22 cellular contexts compared by ENCODE assay signal in genomic region chr15:90840954-90841353, GRCh38. TPM values are rescaled to one million over a fixed set of nuclear protein-coding genes. Genes with fewer than 3 reads are reported as not detected.
DNase-seq lines count a peak whose midpoint lies in the region; ATAC-seq, FAIRE-seq and TF ChIP-seq lines count a peak whose summit lies in the region.
"Had no signal": no experiment of that assay in that cellular context is flagged by ENCODE, and none has a peak within 500 bp of the region (broad histone marks: within the 10 kb centered on the region; RNA-seq: fewer than 3 reads in every experiment).

No MANE protein-coding gene starts in this region.

- no peak for DNase-seq in activated CD4-positive, alpha-beta T cell treated with anti-CD3 and anti-CD28 coated beads, Interleukin-2, amount 10 ng/mL, durations not matched to agents 24 days and 14 days
- DNase-seq in activated CD4-positive, alpha-beta T cell treated with anti-CD3 and anti-CD28 coated beads, Interleukin-2, amount 50 U/mL, for 4 hours = no peak
- DNase-seq in Karpas-422 (no peak), astrocyte (ENCODE audit: low read depth) (peak; percentile 22), neural progenitor cell (ENCODE audit: low spot score) (no peak), MCF 10A (ENCODE audit: unreplicated experiment) (no peak)
- DNase-seq: activated CD4-positive, alpha-beta memory T cell treated with anti-CD3 and anti-CD28 coated beads, Interleukin-2, amount 10 ng/mL, durations not matched to agents 7 days and 5 days; activated naive CD8-positive, alpha-beta T cell treated with anti-CD3 and anti-CD28 coated beads, Interleukin-2, amount 10 ng/mL, durations not matched to agents 7 days and 5 days; activated T-cell treated with anti-CD3 and anti-CD28 coated beads, Interleukin-2, amount 50 U/mL, for 1 hour; brain microvascular endothelial cell; effector memory CD8-positive, alpha-beta T cell; GDM1; MV-4-11; naive thymus-derived CD8-positive, alpha-beta T cell; NCI-H2029 treated with DMSO at 0.1 percent for 48 hours; RPMI8226; sigmoid colon had no signal

- no peaks in the 10 kb centered on the region for H3K9me3 ChIP-seq in Karpas-422 (ENCODE audit: low read length)
- no peaks in the 10 kb centered on the region for H3K9me3 ChIP-seq in astrocyte (ENCODE audit: insufficient read depth, low read depth, low read length)
- H3K9me3 ChIP-seq in neural progenitor cell (ENCODE audit: low read depth) = no peaks in the 10 kb centered on the region
- H3K9me3 ChIP-seq: sigmoid colon had no signal

- FAIRE-seq in astrocyte (lab: Jason Lieb, UNC) = no peak
- FAIRE-seq: TTC549 had no signal

- peaks cover 69% of the 10 kb centered on the region for H3K4me1 Mint-ChIP-seq in activated CD4-positive, alpha-beta T cell treated with anti-CD3 and anti-CD28 coated beads, Interleukin-2, amount 10 ng/mL, durations not matched to agents 24 days and 14 days
- H3K4me1 Mint-ChIP-seq in astrocyte (ENCODE audit: low read depth, unreplicated experiment) (peaks cover 15% of the 10 kb centered on the region), neural progenitor cell (peaks cover 39% of the 10 kb centered on the region), MCF 10A (ENCODE audit: insufficient read depth, unreplicated experiment) (no peaks in the 10 kb centered on the region)

- H3K4me2 ChIP-seq in Karpas-422 (ENCODE audit: low read depth, low read length, poor library complexity, severe bottlenecking) (peak overlapping the region; percentile 65), astrocyte (ENCODE audit: low read length) (no peak overlapping the region), neural progenitor cell (no peak overlapping the region)

- no peak for ATAC-seq in HG03175 (IDR thresholded peaks at IDR 0.05; ENCODE audit: unreplicated experiment)
- no peak for ATAC-seq in GM21723 (IDR thresholded peaks at IDR 0.05; ENCODE audit: unreplicated experiment)
- ATAC-seq: effector memory CD8-positive, alpha-beta T cell; naive thymus-derived CD8-positive, alpha-beta T cell; stimulated activated effector memory CD8-positive, alpha-beta T cell treated with anti-CD3 and anti-CD28 coated beads, Interleukin-12 subunit alpha, Interleukin-12 subunit beta, amount 100 ng/mL, for 72 hours had no signal

- TF ChIP-seq CTCF in astrocyte (IDR thresholded peaks at IDR 0.05; ENCODE audit: insufficient read depth, low read depth, low read length) (no peak), neural progenitor cell (IDR thresholded peaks at IDR 0.05) (no peak), MCF 10A (IDR thresholded peaks at IDR 0.05; ENCODE audit: unreplicated experiment) (no peak)

- intact Hi-C loops in activated CD4-positive, alpha-beta T cell treated with anti-CD3 and anti-CD28 coated beads, Interleukin-2, amount 10 ng/mL, durations not matched to agents 24 days and 14 days (cut with micrococcal nuclease) = no loop called here
- intact Hi-C loops in MCF 10A (cut with micrococcal nuclease) = no loop called here

- POLR2A ChIA-PET in MCF 10A (lab: Yijun Ruan, JAX) = interaction anchor here (1.0 kb wide), 1 partner anchor 33 kb away, joined by 3 read pairs; no protein-coding TSS in a partner anchor

- H3K4me1 ChIP-seq in Karpas-422 (ENCODE audit: low read length) (peaks cover 46% of the 10 kb centered on the region), astrocyte (ENCODE audit: insufficient read depth, low read length) (peaks cover 18% of the 10 kb centered on the region), neural progenitor cell (peaks cover 24% of the 10 kb centered on the region)
- H3K4me1 ChIP-seq: parathyroid adenoma had no signal

- H3K79me2 ChIP-seq in Karpas-422 (ENCODE audit: low read length) (peaks cover 26% of the 10 kb centered on the region), astrocyte (ENCODE audit: insufficient read depth, low read length) (no peaks in the 10 kb centered on the region), neural progenitor cell (ENCODE audit: low read depth) (no peaks in the 10 kb centered on the region)
- H3K79me2 ChIP-seq: parathyroid adenoma had no signal

- H3K27me3 ChIP-seq in Karpas-422 (ENCODE audit: low read length) (no peaks in the 10 kb centered on the region), astrocyte (ENCODE audit: insufficient read depth, low read length) (no peaks in the 10 kb centered on the region), neural progenitor cell (no peaks in the 10 kb centered on the region)
- H3K27me3 ChIP-seq: brain microvascular endothelial cell, sigmoid colon had no signal

- CTCF ChIA-PET in MCF 10A (lab: Yijun Ruan, JAX) = interaction anchor here (0.6 kb wide), 1 partner anchor 14 kb away, joined by 3 read pairs; no protein-coding TSS in a partner anchor

- H3K9ac ChIP-seq in Karpas-422 (ENCODE audit: low read length) = peak overlapping the region; percentile 83
- no peak overlapping the region for H3K9ac ChIP-seq in astrocyte (ENCODE audit: low read length)
- H3K9ac ChIP-seq in neural progenitor cell = no peak overlapping the region
- H3K9ac ChIP-seq: parathyroid adenoma had no signal

- H3K27ac ChIP-seq in Karpas-422 (ENCODE audit: low read length) = peak overlapping the region; percentile 81
- no peak overlapping the region for H3K27ac ChIP-seq in astrocyte (ENCODE audit: low read depth, low read length)
- H3K27ac ChIP-seq in neural progenitor cell = peak overlapping the region; percentile 55
- H3K27ac ChIP-seq: brain microvascular endothelial cell, parathyroid adenoma, sigmoid colon had no signal

- no peaks in the 10 kb centered on the region for H4K20me1 ChIP-seq in Karpas-422 (ENCODE audit: insufficient read depth, low read depth, low read length)
- H4K20me1 ChIP-seq in astrocyte (ENCODE audit: insufficient read depth, low read length) = no peaks in the 10 kb centered on the region
- no peaks in the 10 kb centered on the region for H4K20me1 ChIP-seq in neural progenitor cell (ENCODE audit: low read depth)

- no peaks in the 10 kb centered on the region for H3K9me3 Mint-ChIP-seq in activated CD4-positive, alpha-beta T cell treated with anti-CD3 and anti-CD28 coated beads, Interleukin-2, amount 10 ng/mL, durations not matched to agents 24 days and 14 days
- no peaks in the 10 kb centered on the region for H3K9me3 Mint-ChIP-seq in astrocyte (ENCODE audit: unreplicated experiment)
- H3K9me3 Mint-ChIP-seq in neural progenitor cell = no peaks in the 10 kb centered on the region
- H3K9me3 Mint-ChIP-seq in MCF 10A (ENCODE audit: unreplicated experiment) = no peaks in the 10 kb centered on the region
- H3K9me3 Mint-ChIP-seq: activated CD4-positive, alpha-beta memory T cell treated with anti-CD3 and anti-CD28 coated beads, Interleukin-2, amount 10 ng/mL, durations not matched to agents 7 days and 5 days; activated naive CD8-positive, alpha-beta T cell treated with anti-CD3 and anti-CD28 coated beads, Interleukin-2, amount 10 ng/mL, durations not matched to agents 7 days and 5 days; effector memory CD8-positive, alpha-beta T cell; naive thymus-derived CD8-positive, alpha-beta T cell; stimulated activated effector memory CD8-positive, alpha-beta T cell treated with anti-CD3 and anti-CD28 coated beads, Interleukin-12 subunit alpha, Interleukin-12 subunit beta, amount 100 ng/mL, for 72 hours had no signal

- H3K4me3 ChIP-seq in Karpas-422 (ENCODE audit: low read length) (peak overlapping the region; percentile 69), astrocyte (ENCODE audit: insufficient read depth, low read depth, low read length) (no peak overlapping the region), neural progenitor cell (no peak overlapping the region)
- H3K4me3 ChIP-seq: sigmoid colon had no signal

- BruUV-seq in MCF 10A (replicated peaks; lab: Mats Ljungman, UMichigan) = no TSS peak

- no peaks in the 10 kb centered on the region for H3K9me2 ChIP-seq in Karpas-422 (replicated peaks; ENCODE audit: insufficient read depth, low read length)

- H2AFZ ChIP-seq in Karpas-422 (ENCODE audit: low read length) = no peak overlapping the region
- no peak overlapping the region for H2AFZ ChIP-seq in astrocyte (ENCODE audit: low read depth, low read length)
- H2AFZ ChIP-seq in neural progenitor cell (replicated peaks) = peak overlapping the region; percentile 64
- H2AFZ ChIP-seq: parathyroid adenoma had no signal

- H3K27ac Mint-ChIP-seq in activated CD4-positive, alpha-beta T cell treated with anti-CD3 and anti-CD28 coated beads, Interleukin-2, amount 10 ng/mL, durations not matched to agents 24 days and 14 days = peak overlapping the region; percentile 37
- H3K27ac Mint-ChIP-seq in astrocyte (ENCODE audit: unreplicated experiment) = no peak overlapping the region
- peak overlapping the region; percentile 72 for H3K27ac Mint-ChIP-seq in neural progenitor cell
- H3K27ac Mint-ChIP-seq in MCF 10A (ENCODE audit: low read depth, unreplicated experiment) = no peak overlapping the region
- H3K27ac Mint-ChIP-seq: effector memory CD8-positive, alpha-beta T cell; stimulated activated effector memory CD8-positive, alpha-beta T cell treated with anti-CD3 and anti-CD28 coated beads, Interleukin-12 subunit alpha, Interleukin-12 subunit beta, amount 100 ng/mL, for 72 hours had no signal

- H3K36me3 Mint-ChIP-seq in activated CD4-positive, alpha-beta T cell treated with anti-CD3 and anti-CD28 coated beads, Interleukin-2, amount 10 ng/mL, durations not matched to agents 24 days and 14 days (ENCODE audit: low read depth) = peaks cover 27% of the 10 kb centered on the region
- no peaks in the 10 kb centered on the region for H3K36me3 Mint-ChIP-seq in astrocyte (ENCODE audit: low read depth, unreplicated experiment)
- H3K36me3 Mint-ChIP-seq in neural progenitor cell = no peaks in the 10 kb centered on the region
- no peaks in the 10 kb centered on the region for H3K36me3 Mint-ChIP-seq in MCF 10A (ENCODE audit: insufficient read depth, unreplicated experiment)
- H3K36me3 Mint-ChIP-seq: activated naive CD8-positive, alpha-beta T cell treated with anti-CD3 and anti-CD28 coated beads, Interleukin-2, amount 10 ng/mL, durations not matched to agents 7 days and 5 days; naive thymus-derived CD8-positive, alpha-beta T cell had no signal

- no peaks in the 10 kb centered on the region for H3K27me3 Mint-ChIP-seq in activated CD4-positive, alpha-beta T cell treated with anti-CD3 and anti-CD28 coated beads, Interleukin-2, amount 10 ng/mL, durations not matched to agents 24 days and 14 days
- H3K27me3 Mint-ChIP-seq in astrocyte (ENCODE audit: low read depth, unreplicated experiment) = peaks cover 5% of the 10 kb centered on the region
- H3K27me3 Mint-ChIP-seq in neural progenitor cell (ENCODE audit: insufficient read depth, low read depth) = peaks cover 5% of the 10 kb centered on the region
- no peaks in the 10 kb centered on the region for H3K27me3 Mint-ChIP-seq in MCF 10A (ENCODE audit: insufficient read depth, unreplicated experiment)
- H3K27me3 Mint-ChIP-seq: activated CD4-positive, alpha-beta memory T cell treated with anti-CD3 and anti-CD28 coated beads, Interleukin-2, amount 10 ng/mL, durations not matched to agents 7 days and 5 days; activated naive CD8-positive, alpha-beta T cell treated with anti-CD3 and anti-CD28 coated beads, Interleukin-2, amount 10 ng/mL, durations not matched to agents 7 days and 5 days; effector memory CD8-positive, alpha-beta T cell; naive thymus-derived CD8-positive, alpha-beta T cell had no signal

- peak overlapping the region; percentile 76 for H3K4me3 Mint-ChIP-seq in activated CD4-positive, alpha-beta T cell treated with anti-CD3 and anti-CD28 coated beads, Interleukin-2, amount 10 ng/mL, durations not matched to agents 24 days and 14 days
- H3K4me3 Mint-ChIP-seq in astrocyte (ENCODE audit: unreplicated experiment) (no peak overlapping the region), neural progenitor cell (no peak overlapping the region), MCF 10A (ENCODE audit: unreplicated experiment) (no peak overlapping the region)
- H3K4me3 Mint-ChIP-seq: effector memory CD8-positive, alpha-beta T cell had no signal

- peaks cover 30% of the 10 kb centered on the region for H3F3A ChIP-seq in neural progenitor cell (ENCODE audit: low read depth)

- H3K36me3 ChIP-seq in Karpas-422 (ENCODE audit: insufficient read depth, low read length) = peaks cover 19% of the 10 kb centered on the region
- no peaks in the 10 kb centered on the region for H3K36me3 ChIP-seq in astrocyte (ENCODE audit: insufficient read depth, low read length)
- H3K36me3 ChIP-seq in neural progenitor cell = no peaks in the 10 kb centered on the region
- H3K36me3 ChIP-seq: brain microvascular endothelial cell, sigmoid colon had no signal

RNA-seq across cellular contexts. Expression of gene FURIN, which starts 27.4 kb away (rescaled TPM):
- total RNA-seq in activated CD4-positive, alpha-beta T cell treated with anti-CD3 and anti-CD28 coated beads, Interleukin-2, amount 10 ng/mL, durations not matched to agents 24 days and 14 days = 432 TPM in 2 replicates
- 30.4 and 30.9 TPM in 2 replicates for total RNA-seq in Karpas-422 (2014; rRNA removed; shearing (Covaris generic); ENCODE audit: low replicate concordance)
- total RNA-seq in astrocyte = 122 and 135 TPM in 2 replicates
- 8.3 and 18.8 TPM in 2 replicates for total RNA-seq in neural progenitor cell (ENCODE audit: low replicate concordance)
- 48.8 and 49.4 TPM in 2 replicates for total RNA-seq in MCF 10A (2022)

RNA-seq across cellular contexts. Expression of gene FES, which starts 43.4 kb away (rescaled TPM):
- 32.5 and 33.7 TPM in 2 replicates for total RNA-seq in activated CD4-positive, alpha-beta T cell treated with anti-CD3 and anti-CD28 coated beads, Interleukin-2, amount 10 ng/mL, durations not matched to agents 24 days and 14 days
- 33.7 and 88.0 TPM in 2 replicates for total RNA-seq in Karpas-422 (2014; rRNA removed; shearing (Covaris generic); ENCODE audit: low replicate concordance)
- 4.4 and 7.2 TPM in 2 replicates for total RNA-seq in astrocyte
- total RNA-seq in neural progenitor cell (ENCODE audit: low replicate concordance) = 11.7 and 14.1 TPM in 2 replicates
- total RNA-seq in MCF 10A (2022) = 0.32 and 0.91 TPM in 2 replicates

Comparison
In these comparisons a context has a peak if more than half of its experiments do, and no peak if none do; other contexts are left out.
1. H3K27ac Mint-ChIP-seq: peak in activated CD4-positive, alpha-beta T cell treated with anti-CD3 and anti-CD28 coated beads, Interleukin-2, amount 10 ng/mL, durations not matched to agents 24 days and 14 days (single experiment) and neural progenitor cell (single experiment); none in astrocyte (single experiment) and MCF 10A (single experiment).